ENCODE assay signal across 8 cellular contexts in the genomic region with DNA sequence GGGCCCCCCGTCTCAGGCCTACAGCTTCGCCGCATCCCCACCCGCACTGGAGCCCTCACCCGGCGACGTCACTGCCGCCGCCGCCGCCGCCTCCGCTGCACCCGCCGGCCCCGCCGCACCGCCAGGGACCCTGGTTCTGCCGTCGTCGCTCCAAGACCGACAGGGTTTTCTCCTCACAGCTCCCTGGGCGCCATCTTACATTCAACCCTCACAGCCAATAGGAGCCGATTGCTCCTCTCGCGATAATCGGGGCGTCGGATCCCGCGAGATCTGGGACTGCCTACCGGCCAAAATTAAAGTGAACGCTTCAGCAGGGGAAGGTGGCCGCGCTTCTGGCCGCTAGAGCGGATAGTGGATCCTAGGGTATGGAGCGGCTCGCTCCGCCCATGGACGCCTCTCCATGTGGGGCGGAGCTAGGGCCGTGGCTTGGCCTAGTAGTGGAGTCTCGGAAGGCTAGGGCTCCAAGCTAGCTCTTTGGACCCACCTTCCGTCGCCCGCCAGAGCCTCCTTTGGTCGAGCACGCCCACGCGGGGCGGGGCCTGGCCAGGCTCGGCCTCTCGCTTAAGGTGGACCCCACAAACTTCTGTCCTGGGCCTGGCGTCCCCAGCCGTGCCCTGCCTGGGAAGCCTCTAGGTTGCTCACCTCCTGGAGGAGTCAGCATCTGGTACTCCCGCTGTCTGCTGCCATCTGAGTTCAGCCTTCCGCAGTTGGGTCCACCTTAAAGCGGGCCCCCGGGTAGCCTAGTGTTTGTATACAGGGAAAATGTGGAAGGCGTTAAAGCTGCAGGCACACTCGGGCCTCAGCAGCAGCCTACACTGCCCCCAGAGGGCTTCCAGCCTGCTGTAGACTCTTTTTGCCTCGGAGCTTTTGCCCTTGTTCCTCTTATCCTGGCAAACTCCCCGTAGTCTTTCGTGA. TPM values are rescaled to one million over a fixed set of nuclear protein-coding genes. Genes with fewer than 3 reads are reported as not detected.
DNase-seq lines count a peak whose midpoint lies in the region; ATAC-seq and TF ChIP-seq lines count a peak whose summit lies in the region.

A gene with protein sequence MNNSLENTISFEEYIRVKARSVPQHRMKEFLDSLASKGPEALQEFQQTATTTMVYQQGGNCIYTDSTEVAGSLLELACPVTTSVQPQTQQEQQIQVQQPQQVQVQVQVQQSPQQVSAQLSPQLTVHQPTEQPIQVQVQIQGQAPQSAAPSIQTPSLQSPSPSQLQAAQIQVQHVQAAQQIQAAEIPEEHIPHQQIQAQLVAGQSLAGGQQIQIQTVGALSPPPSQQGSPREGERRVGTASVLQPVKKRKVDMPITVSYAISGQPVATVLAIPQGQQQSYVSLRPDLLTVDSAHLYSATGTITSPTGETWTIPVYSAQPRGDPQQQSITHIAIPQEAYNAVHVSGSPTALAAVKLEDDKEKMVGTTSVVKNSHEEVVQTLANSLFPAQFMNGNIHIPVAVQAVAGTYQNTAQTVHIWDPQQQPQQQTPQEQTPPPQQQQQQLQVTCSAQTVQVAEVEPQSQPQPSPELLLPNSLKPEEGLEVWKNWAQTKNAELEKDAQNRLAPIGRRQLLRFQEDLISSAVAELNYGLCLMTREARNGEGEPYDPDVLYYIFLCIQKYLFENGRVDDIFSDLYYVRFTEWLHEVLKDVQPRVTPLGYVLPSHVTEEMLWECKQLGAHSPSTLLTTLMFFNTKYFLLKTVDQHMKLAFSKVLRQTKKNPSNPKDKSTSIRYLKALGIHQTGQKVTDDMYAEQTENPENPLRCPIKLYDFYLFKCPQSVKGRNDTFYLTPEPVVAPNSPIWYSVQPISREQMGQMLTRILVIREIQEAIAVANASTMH (minus strand): TSS at position 219 of the 915 bp plus-strand sequence. CDS start 17,054 bp downstream, outside the sequence.

- ATAC-seq in HG02884 (IDR thresholded peaks at IDR 0.05; ENCODE audit: unreplicated experiment) (peak; percentile 72), heart right ventricle (peak; percentile 90 to 96 (median 94))

- H3K9me3 Mint-ChIP-seq in progenitor cell of endocrine pancreas (ENCODE audit: low read depth), result no peaks in the 10 kb centered on the region

- in situ Hi-C loops in GM13977 (cut with MboI; ENCODE audit: low pct_unique_long_range_greater_than_20kb, low sequenced_read_pairs, unreplicated experiment), result no loop called here

- no peaks in the 10 kb centered on the region for H3K27me3 Mint-ChIP-seq in progenitor cell of endocrine pancreas

- H3K27me3 ChIP-seq in heart right ventricle, result no peaks in the 10 kb centered on the region

- H3K4me1 ChIP-seq in heart right ventricle, result peaks cover 17 to 64% (median 48%) of the 10 kb centered on the region in 9 donors

- TF ChIP-seq CTCF in GM13977 (IDR thresholded peaks at IDR 0.05; ENCODE audit: extremely low read depth, insufficient read depth, missing control alignments), result peak; percentile 59
- TF ChIP-seq CTCF in heart right ventricle (IDR thresholded peaks at IDR 0.05), result peak; percentile 28 to 72 (median 54)
- TF ChIP-seq CTCF in progenitor cell of endocrine pancreas (IDR thresholded peaks at IDR 0.05; ENCODE audit: unreplicated experiment), result peak; percentile 66

- DNase-seq in GM13977 (ENCODE audit: low spot score), result peak; percentile 94
- peak; percentile 88 for DNase-seq in NCI-H146 treated with DMSO at 0.1 percent for 48 hours (lab: John Stamatoyannopoulos, UW; ENCODE audit: unreplicated experiment)
- peak; percentile 97 for DNase-seq in amniotic epithelial cell (ENCODE audit: low read depth)
- DNase-seq in heart right ventricle, result peak; percentile 96 to 98
- peak; percentile 94 for DNase-seq in progenitor cell of endocrine pancreas (ENCODE audit: low spot score, unreplicated experiment)
- peak; percentile 99 for DNase-seq in ureter (ENCODE audit: low spot score)

- H3K4me3 ChIP-seq in heart right ventricle, result peak within 1 kb of the TSS; percentile 71 to 99 (median 90)

- H3K36me3 Mint-ChIP-seq in progenitor cell of endocrine pancreas (ENCODE audit: insufficient read depth), result peaks cover 8% of the 10 kb centered on the region

- intact Hi-C loops in T-helper 1 cell treated with Interleukin-12 subunit alpha and Interleukin-12 subunit beta and Interleukin-4 antibody, amounts not matched to agents 30 ng/mL and 1 ng/mL, for 36 hours (cut with micrococcal nuclease), result loop anchor here (1.0 to 10.0 kb wide), 25 partner anchors 10 to 1579 kb away; a partner anchor contains a TSS
- intact Hi-C loops in heart right ventricle (cut with DNase I), result loop anchor here in 6 of 10 donors (1.0 to 10.0 kb wide), 6 partner anchors 10 to 107 kb away; a partner anchor contains a TSS

- peaks cover 0 to 62% (median 27%) of the 10 kb centered on the region in 9 donors for H3K36me3 ChIP-seq in heart right ventricle

- WGBS in heart right ventricle, 2 donors, result 0 to 1% methylated on average over 64 to 65 of the region's 65 CpGs

- peak within 1 kb of the TSS; percentile 84 to 98 (median 94) for H3K27ac ChIP-seq in heart right ventricle

- H3K9me3 ChIP-seq in heart right ventricle, result no peaks in the 10 kb centered on the region

- H3K4me1 Mint-ChIP-seq in progenitor cell of endocrine pancreas (ENCODE audit: low read depth), result peaks cover 19% of the 10 kb centered on the region

- peak within 1 kb of the TSS; percentile 99 for H3K27ac Mint-ChIP-seq in progenitor cell of endocrine pancreas

- peak within 1 kb of the TSS; percentile 92 for H3K4me3 Mint-ChIP-seq in progenitor cell of endocrine pancreas (ENCODE audit: low read depth)

RNA-seq across cellular contexts. Expression of the gene that starts here (rescaled TPM):
- 150 TPM in 2 replicates for total RNA-seq in T-helper 1 cell treated with Interleukin-12 subunit alpha and Interleukin-12 subunit beta and Interleukin-4 antibody, amounts not matched to agents 30 ng/mL and 1 ng/mL, for 36 hours
- 10 to 100 TPM; 54.5 to 72.5 (median 58.7) TPM for total RNA-seq in heart right ventricle
- 10 to 100 TPM; 21.1 to 34.2 TPM for polyA plus RNA-seq in heart right ventricle
- total RNA-seq in progenitor cell of endocrine pancreas, result 130 and 134 TPM in 2 replicates
- 131 TPM for total RNA-seq in ureter

Comparison
In these comparisons a context has a peak if more than half of its experiments do, and no peak if none do; other contexts are left out.
1. Peak in every context shown above with its lines: DNase-seq, ATAC-seq, H3K4me3 ChIP-seq and H3K27ac ChIP-seq.